In the genomic region with DNA sequence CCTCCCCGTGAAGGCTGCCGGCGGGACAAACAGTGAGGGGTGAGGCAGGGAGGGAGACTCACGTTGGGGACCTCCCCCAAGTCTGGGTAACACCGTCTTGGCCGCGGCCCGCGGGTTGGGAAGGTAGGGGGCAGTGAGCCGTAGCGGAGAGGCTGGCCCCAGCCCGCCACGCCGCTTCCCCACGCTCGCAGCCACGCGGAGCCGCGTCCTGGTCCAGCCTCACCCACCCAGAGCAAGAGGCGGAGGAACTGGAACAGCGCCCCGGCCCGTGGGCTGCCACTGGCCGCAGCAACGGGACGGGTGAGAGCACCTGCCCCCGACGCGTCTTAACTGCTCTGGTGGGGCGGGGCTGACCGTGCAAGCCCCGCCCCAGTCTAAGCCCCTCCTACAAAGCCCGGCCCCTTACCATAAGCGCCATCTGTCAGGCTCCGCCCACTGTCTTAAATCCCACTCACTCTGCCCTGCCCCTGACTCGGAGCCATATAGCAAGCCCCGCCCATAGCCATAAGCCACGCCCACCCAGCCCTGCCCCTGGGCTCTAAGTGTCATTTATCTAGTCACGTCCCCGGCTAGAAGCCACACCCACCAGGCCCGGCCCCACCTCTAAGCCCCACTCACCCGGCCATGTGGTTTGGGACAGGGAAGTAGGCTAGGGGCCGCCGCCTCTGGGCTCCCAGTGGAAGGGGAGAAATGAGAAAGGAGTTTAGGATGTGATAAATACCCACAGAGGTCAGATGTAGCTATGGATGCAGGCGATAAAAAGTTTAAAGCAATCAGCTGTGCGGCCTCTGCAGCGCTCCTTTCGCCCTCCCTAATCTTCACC, we compare ENCODE assay signal across 8 cellular contexts. TPM values are rescaled to one million over a fixed set of nuclear protein-coding genes. Genes with fewer than 3 reads are reported as not detected.
DNase-seq lines count a peak whose midpoint lies in the region; TF ChIP-seq lines count a peak whose summit lies in the region.

No MANE protein-coding gene starts in this region.

- no peaks in the 10 kb centered on the region for H4K20me1 ChIP-seq in SU-DHL-6 (ENCODE audit: low read depth, low read length)

- H3K4me3 ChIP-seq in HAP-1: peak overlapping the region; percentile 41
- H3K4me3 ChIP-seq in SU-DHL-6 (ENCODE audit: insufficient read depth, low read length, poor library complexity, severe bottlenecking): no peak overlapping the region
- peak overlapping the region; percentile 58 for H3K4me3 ChIP-seq in adipocyte (ENCODE audit: low read length)
- H3K4me3 ChIP-seq in right atrium auricular region: peak overlapping the region in 1 of 2 donors; percentile 37

- no peaks in the 10 kb centered on the region for H3K36me3 ChIP-seq in HAP-1 (replicated peaks)
- no peaks in the 10 kb centered on the region for H3K36me3 ChIP-seq in SU-DHL-6 (ENCODE audit: low read length)
- H3K36me3 ChIP-seq in adipocyte (ENCODE audit: control insufficient read depth, insufficient read depth, low read length, severe bottlenecking): no peaks in the 10 kb centered on the region
- no peaks in the 10 kb centered on the region for H3K36me3 ChIP-seq in right atrium auricular region

- H3K27ac ChIP-seq in SU-DHL-6 (ENCODE audit: low read depth, low read length) (no peak overlapping the region), right atrium auricular region (no peak overlapping the region)

- H3F3A ChIP-seq in SU-DHL-6 (ENCODE audit: insufficient read depth): no peaks in the 10 kb centered on the region

- H3K4me1 ChIP-seq in HAP-1 (peaks cover 7% of the 10 kb centered on the region), adipocyte (ENCODE audit: control insufficient read depth, insufficient read depth, low read length) (peaks cover 6% of the 10 kb centered on the region), right atrium auricular region (peaks cover 0 to 11% of the 10 kb centered on the region in 2 donors)

- DNase-seq in G401 (ENCODE audit: low spot score) (peak; percentile 10), HAP-1 (ENCODE audit: low spot score in 2 of 2) (peak; percentile 94 to 100), NAMALWA (ENCODE audit: low spot score) (peak; percentile 99), adipocyte (ENCODE audit: low read depth) (peak; percentile 51), right atrium auricular region (ENCODE audit: low spot score) (peak; percentile 78), pulmonary artery endothelial cell (ENCODE audit: low read depth, low spot score) (peak; percentile 33), NCI-H510A treated with DMSO at 0.1 percent for 48 hours (lab: John Stamatoyannopoulos, UW) (no peak)

- H3K9me3 ChIP-seq in HAP-1: no peaks in the 10 kb centered on the region
- no peaks in the 10 kb centered on the region for H3K9me3 ChIP-seq in SU-DHL-6 (ENCODE audit: insufficient read depth, low read length)
- no peaks in the 10 kb centered on the region for H3K9me3 ChIP-seq in adipocyte (ENCODE audit: control insufficient read depth, low read length)
- H3K9me3 ChIP-seq in right atrium auricular region: no peaks in the 10 kb centered on the region

- H3K9me2 ChIP-seq in SU-DHL-6 (replicated peaks; ENCODE audit: insufficient read depth, low read length): no peaks in the 10 kb centered on the region

- H3K4me2 ChIP-seq in SU-DHL-6 (ENCODE audit: low read depth, low read length, poor library complexity, severe bottlenecking): peak overlapping the region; percentile 14

- in situ Hi-C loops in G401 (cut with HindIII; ENCODE audit: low sequenced_read_pairs) (no loop called here), HAP-1 (cut with MboI; ENCODE audit: low sequenced_read_pairs) (no loop called here)

- no peaks in the 10 kb centered on the region for H3K79me2 ChIP-seq in SU-DHL-6 (ENCODE audit: insufficient read depth, low read length)

- H3K9ac ChIP-seq in SU-DHL-6 (ENCODE audit: low read length) (no peak overlapping the region), adipocyte (ENCODE audit: low read length) (no peak overlapping the region)

- TF ChIP-seq CTCF in SU-DHL-6 (IDR thresholded peaks at IDR 0.05; ENCODE audit: insufficient read depth, low read length, poor library complexity, severe bottlenecking) (no peak), right atrium auricular region (IDR thresholded peaks at IDR 0.05) (no peak)

- H3K27me3 ChIP-seq in HAP-1 (ENCODE audit: low read depth) (no peaks in the 10 kb centered on the region; the same call in 1 of the 2 replicates), SU-DHL-6 (ENCODE audit: low read length) (no peaks in the 10 kb centered on the region), adipocyte (replicated peaks; ENCODE audit: control insufficient read depth, insufficient read depth, low read length) (peaks cover 19% of the 10 kb centered on the region), right atrium auricular region (no peaks in the 10 kb centered on the region)

- H2AFZ ChIP-seq in SU-DHL-6 (ENCODE audit: low read depth, low read length, severe bottlenecking): no peak overlapping the region

RNA-seq across cellular contexts. Expression of gene CCL25, which starts 2.1 kb away (rescaled TPM):
- total RNA-seq in G401 (2014; rRNA removed; shearing (Covaris generic)): 16.2 and 19.6 TPM in 2 replicates
- total RNA-seq in right atrium auricular region (not detected), pulmonary artery endothelial cell (not detected in 2 replicates)

RNA-seq across cellular contexts. Expression of gene ELAVL1, which starts 45.0 kb away (rescaled TPM):
- 83.9 and 102 TPM in 2 replicates for total RNA-seq in G401 (2014; rRNA removed; shearing (Covaris generic))
- 10 to 100 TPM; 31.0 to 37.4 TPM for total RNA-seq in right atrium auricular region
- 65.6 and 90.6 TPM in 2 replicates for total RNA-seq in pulmonary artery endothelial cell

Comparison
In these comparisons a context has a peak if more than half of its experiments do, and no peak if none do; other contexts are left out.
1. RNA of gene CCL25, which starts 2.1 kb away (total RNA-seq): 16.2 to 19.6 TPM in G401; not detected in right atrium auricular region and not detected in pulmonary artery endothelial cell; every median in the first group is over 10 times any median in the second.